In genomic region chr12:50110762-50111416, GRCh38 we compare ENCODE assay signal across 8 cellular contexts. TPM values are rescaled to one million over a fixed set of nuclear protein-coding genes. Genes with fewer than 3 reads are reported as not detected.
A peak's percentile ranks its signal among the peaks of the same experiment; 100 is the strongest.
DNase-seq lines count a peak whose midpoint lies in the region; ATAC-seq and TF ChIP-seq lines count a peak whose summit lies in the region.

No MANE protein-coding gene starts in this region.

- H2BK15ac ChIP-seq in mesendoderm (replicated peaks; ENCODE audit: low read depth): no peak overlapping the region

- TF ChIP-seq POLR2A in upper lobe of left lung (IDR thresholded peaks at IDR 0.05): peak in 1 of 4 donors; percentile 33

- no peaks in the 10 kb centered on the region for H3K9me3 ChIP-seq in BLaER1 treated with 17β-estradiol and CSF1 and Interleukin-3, amounts not matched to agents 10 nM and 100 nM (replicated peaks in 1 of 11)
- no peaks in the 10 kb centered on the region for H3K9me3 ChIP-seq in PC-9 (ENCODE audit: insufficient read depth, low read depth)
- no peaks in the 10 kb centered on the region for H3K9me3 ChIP-seq in effector memory CD4-positive, alpha-beta T cell (ENCODE audit: control insufficient read depth, low read length)
- no peaks in the 10 kb centered on the region for H3K9me3 ChIP-seq in upper lobe of left lung

- H3K9ac ChIP-seq in BLaER1 treated with 17β-estradiol and CSF1 and Interleukin-3, amounts not matched to agents 10 nM and 100 nM: peak overlapping the region; percentile 58 to 75 (median 69)
- H3K9ac ChIP-seq in mesendoderm (ENCODE audit: low read length): peak overlapping the region; percentile 34

- H3K36me3 ChIP-seq in BLaER1 treated with 17β-estradiol and CSF1 and Interleukin-3, amounts not matched to agents 10 nM and 100 nM: peaks cover 6 to 24% (median 12%) of the 10 kb centered on the region in 11 experiments; a peak in 20 of 22 replicates
- H3K36me3 ChIP-seq in PC-9 (ENCODE audit: low read depth): no peaks in the 10 kb centered on the region
- peaks cover 5% of the 10 kb centered on the region for H3K36me3 ChIP-seq in effector memory CD4-positive, alpha-beta T cell (ENCODE audit: control insufficient read depth, insufficient read depth, low read length)
- H3K36me3 ChIP-seq in mesendoderm (ENCODE audit: control insufficient read depth, insufficient read depth, low read length): no peaks in the 10 kb centered on the region
- H3K36me3 ChIP-seq in upper lobe of left lung: peaks cover 0 to 9% (median under 1%) of the 10 kb centered on the region in 4 donors

- H3K79me1 ChIP-seq in mesendoderm (ENCODE audit: low read length): peaks cover 2% of the 10 kb centered on the region

- H3K9me2 ChIP-seq in PC-9 (ENCODE audit: insufficient read depth): no peaks in the 10 kb centered on the region

- H2AFZ ChIP-seq in PC-9: peak overlapping the region; percentile 67

- peaks cover 57 to 66% (median 60%) of the 10 kb centered on the region in 10 experiments for H3K4me1 ChIP-seq in BLaER1 treated with 17β-estradiol and CSF1 and Interleukin-3, amounts not matched to agents 10 nM and 100 nM
- H3K4me1 ChIP-seq in PC-9 (replicated peaks; ENCODE audit: insufficient read depth): peaks cover 43% of the 10 kb centered on the region
- H3K4me1 ChIP-seq in effector memory CD4-positive, alpha-beta T cell (ENCODE audit: control insufficient read depth, insufficient read depth, low read length, poor library complexity, severe bottlenecking): peaks cover 10% of the 10 kb centered on the region
- peaks cover 8% of the 10 kb centered on the region for H3K4me1 ChIP-seq in mesendoderm (ENCODE audit: control insufficient read depth, low read depth, low read length)
- peaks cover 32 to 42% (median 39%) of the 10 kb centered on the region in 4 donors for H3K4me1 ChIP-seq in upper lobe of left lung

- no peak overlapping the region for H3K18ac ChIP-seq in mesendoderm (ENCODE audit: low read length)

- H3K79me2 ChIP-seq in PC-9 (ENCODE audit: low read depth) (peaks cover 36% of the 10 kb centered on the region), mesendoderm (ENCODE audit: control insufficient read depth, insufficient read depth, low read length) (peaks cover 5% of the 10 kb centered on the region)

- TF ChIP-seq CTCF in PC-9 (conservative IDR thresholded peaks at IDR 0.05): no peak
- TF ChIP-seq CTCF in upper lobe of left lung (IDR thresholded peaks at IDR 0.05): peak in 2 of 6 experiments; percentile 7 to 15

- no peak overlapping the region for H3K23ac ChIP-seq in mesendoderm (ENCODE audit: low read length)

- no TSS peak for BruUV-seq in PC-9 (replicated peaks; lab: Mats Ljungman, UMichigan)

- CTCF ChIA-PET in PC-9 (lab: Charles Lee): interaction anchor here (0.6 to 4.1 kb wide), 10 partner anchors 14 to 1376 kb away, joined by 3 to 21 read pairs (median 4); partner anchors contain the start of genes DIP2B, SMARCD1 and TMBIM6

- intact Hi-C loops in PC-9 (cut with micrococcal nuclease; ENCODE audit: unreplicated experiment): loop anchor here (1.0 to 2.0 kb wide), 4 partner anchors 26 to 268 kb away; partner anchors contain the start of genes BCDIN3D, CERS5 and SMARCD1

- H3K27ac ChIP-seq in BLaER1 treated with 17β-estradiol and CSF1 and Interleukin-3, amounts not matched to agents 10 nM and 100 nM: peak overlapping the region; percentile 53 to 83 (median 77)
- H3K27ac ChIP-seq in PC-9: peak overlapping the region; percentile 80
- peak overlapping the region; percentile 43 for H3K27ac ChIP-seq in effector memory CD4-positive, alpha-beta T cell (ENCODE audit: insufficient read depth, low read length, poor library complexity, severe bottlenecking)
- peak overlapping the region; percentile 46 for H3K27ac ChIP-seq in mesendoderm (ENCODE audit: low read depth, low read length)
- H3K27ac ChIP-seq in upper lobe of left lung: peak overlapping the region; percentile 84 to 97 (median 95)

- H3K4ac ChIP-seq in mesendoderm (ENCODE audit: low read depth, low read length): no peak overlapping the region

- H3K56ac ChIP-seq in mesendoderm (ENCODE audit: low read length): peak overlapping the region; percentile 66

- H3K4me3 ChIP-seq in BLaER1 treated with 17β-estradiol and CSF1 and Interleukin-3, amounts not matched to agents 10 nM and 100 nM: peak overlapping the region; percentile 37 to 91 (median 54)
- H3K4me3 ChIP-seq in PC-9 (peak overlapping the region; percentile 41; the same call in 1 of the 2 replicates), mesendoderm (ENCODE audit: low read length) (no peak overlapping the region), upper lobe of left lung (peak overlapping the region in 3 of 4 donors; percentile 41 to 98 (median 95))
- peak overlapping the region; percentile 48 for H3K4me3 ChIP-seq in effector memory CD4-positive, alpha-beta T cell (ENCODE audit: insufficient read depth, low read depth, low read length, poor library complexity, severe bottlenecking)

- H2AK5ac ChIP-seq in mesendoderm (ENCODE audit: low read length): no peak overlapping the region

- H3K27me3 ChIP-seq in BLaER1 treated with 17β-estradiol and CSF1 and Interleukin-3, amounts not matched to agents 10 nM and 100 nM: no peaks in the 10 kb centered on the region
- no peaks in the 10 kb centered on the region for H3K27me3 ChIP-seq in PC-9 (ENCODE audit: insufficient read depth, low read depth)
- no peaks in the 10 kb centered on the region for H3K27me3 ChIP-seq in effector memory CD4-positive, alpha-beta T cell (replicated peaks; ENCODE audit: control insufficient read depth, insufficient read depth, low read length, poor library complexity, severe bottlenecking)
- H3K27me3 ChIP-seq in mesendoderm (ENCODE audit: insufficient read depth, low read length, poor library complexity): no peaks in the 10 kb centered on the region
- H3K27me3 ChIP-seq in upper lobe of left lung: no peaks in the 10 kb centered on the region

- H2BK5ac ChIP-seq in mesendoderm (ENCODE audit: low read length): no peak overlapping the region

- H3F3A ChIP-seq in PC-9 (ENCODE audit: insufficient read depth, low read depth): peaks cover 38% of the 10 kb centered on the region

- peaks cover 13 to 41% (median 23%) of the 10 kb centered on the region in 11 experiments; a peak in 13 of 22 replicates for H4K20me1 ChIP-seq in BLaER1 treated with 17β-estradiol and CSF1 and Interleukin-3, amounts not matched to agents 10 nM and 100 nM
- peaks cover 15% of the 10 kb centered on the region for H4K20me1 ChIP-seq in PC-9 (ENCODE audit: insufficient read depth)

- ATAC-seq in GM18907 (IDR thresholded peaks at IDR 0.05; ENCODE audit: unreplicated experiment) (peak; percentile 23), upper lobe of left lung (ENCODE audit: low FRiP score in 2 of 2) (peak in 1 of 2 donors; percentile 64), GM19023 (IDR thresholded peaks at IDR 0.05; ENCODE audit: unreplicated experiment) (no peak)

- no peak for TF ChIP-seq EP300 in upper lobe of left lung (IDR thresholded peaks at IDR 0.05)

- H2BK120ac ChIP-seq in mesendoderm (ENCODE audit: low read depth, low read length): no peak overlapping the region

- POLR2A ChIA-PET in PC-9 (lab: Charles Lee; ENCODE audit: unreplicated experiment): interaction anchor here (0.5 to 1.9 kb wide), 13 partner anchors 26 to 370 kb away, joined by 3 to 21 read pairs (median 4); partner anchors contain the start of genes CERS5, LARP4, NCKAP5L and SMARCD1

- DNase-seq in PC-9 (peak; percentile 84), mesendoderm (peak; percentile 84), upper lobe of left lung (peak; percentile 63 to 88), SKM-1 (lab: John Stamatoyannopoulos, UW; ENCODE audit: unreplicated experiment) (no peak)
- no peak for DNase-seq in effector memory CD4-positive, alpha-beta T cell

- peak overlapping the region; percentile 75 to 100 (median 92) for H3K4me2 ChIP-seq in BLaER1 treated with 17β-estradiol and CSF1 and Interleukin-3, amounts not matched to agents 10 nM and 100 nM
- H3K4me2 ChIP-seq in PC-9: peak overlapping the region; percentile 75
- no peak overlapping the region for H3K4me2 ChIP-seq in mesendoderm (ENCODE audit: low read length)

- WGBS in mesendoderm (ENCODE audit: extremely low coverage, insufficient coverage, low lambda C conversion rate): no CpG with 5 or more reads among the region's 12 CpGs
- WGBS in upper lobe of left lung, 2 donors: 43 to 49% methylated on average over 10 to 12 of the region's 12 CpGs

- H4K8ac ChIP-seq in mesendoderm (ENCODE audit: low read depth, low read length): no peak overlapping the region

- no peak overlapping the region for H4K5ac ChIP-seq in mesendoderm (ENCODE audit: low read length)

RNA-seq across cellular contexts. Expression of gene COX14, which starts 1.1 kb away (rescaled TPM):
- 53.9 and 76.1 TPM in 2 replicates for total RNA-seq in PC-9 (2021)
- 64.1 TPM for polyA plus RNA-seq in mesendoderm (2013, experiment 1 of 2)
- 58.6 TPM for polyA plus RNA-seq in mesendoderm (2013, experiment 2 of 2)
- total RNA-seq in upper lobe of left lung: 10 to 100 TPM; 22.0 to 98.2 (median 71.8) TPM

RNA-seq across cellular contexts. Expression of gene GPD1, which starts 7.1 kb away (rescaled TPM):
- total RNA-seq in PC-9 (2021) (0.24 and 1.0 TPM in 2 replicates), upper lobe of left lung (10 to 100 TPM in 5 of 6 donors, 1 to 10 TPM in 1; 2.1 to 73.1 (median 60.2) TPM)
- polyA plus RNA-seq in mesendoderm (2013, experiment 1 of 2): 0.27 TPM
- polyA plus RNA-seq in mesendoderm (2013, experiment 2 of 2): 0.24 TPM

RNA-seq across cellular contexts. Expression of gene SMARCD1, which starts 25.7 kb away (rescaled TPM):
- total RNA-seq in PC-9 (2021) (48.8 and 66.7 TPM in 2 replicates), upper lobe of left lung (10 to 100 TPM; 44.6 to 76.2 (median 51.0) TPM)
- polyA plus RNA-seq in mesendoderm (2013, experiment 1 of 2): 94.9 TPM
- 97.5 TPM for polyA plus RNA-seq in mesendoderm (2013, experiment 2 of 2)

RNA-seq across cellular contexts. Expression of gene ASIC1, which starts 53.5 kb away (rescaled TPM):
- total RNA-seq in PC-9 (2021) (3.5 and 4.5 TPM in 2 replicates), upper lobe of left lung (1 to 10 TPM in 2 of 6 donors, under 1 TPM in 2, not detected in 2; 0.15 to 2.7 (median 1.1) TPM)
- 0.59 TPM for polyA plus RNA-seq in mesendoderm (2013, experiment 1 of 2)
- 0.73 TPM for polyA plus RNA-seq in mesendoderm (2013, experiment 2 of 2)

RNA-seq across cellular contexts. Expression of gene CERS5, which starts 56.3 kb away (rescaled TPM):
- total RNA-seq in PC-9 (2021) (33.0 and 41.7 TPM in 2 replicates), upper lobe of left lung (10 to 100 TPM; 21.0 to 40.4 (median 35.8) TPM)
- polyA plus RNA-seq in mesendoderm (2013, experiment 1 of 2): 37.5 TPM
- 35.9 TPM for polyA plus RNA-seq in mesendoderm (2013, experiment 2 of 2)

Comparison
In these comparisons a context has a peak if more than half of its experiments do, and no peak if none do; other contexts are left out.
1. H3K27ac ChIP-seq: peak in every context shown above with its lines; median percentile 95 in upper lobe of left lung; 80 in PC-9; 77 in BLaER1 treated with 17β-estradiol and CSF1 and Interleukin-3, amounts not matched to agents 10 nM and 100 nM; 46 in mesendoderm; 43 in effector memory CD4-positive, alpha-beta T cell.
2. DNase-seq: peak in PC-9 (2 of 2), mesendoderm (single experiment) and upper lobe of left lung (2 of 2); none in effector memory CD4-positive, alpha-beta T cell (0 of 3) and SKM-1 (single experiment).